In the genomic region with DNA sequence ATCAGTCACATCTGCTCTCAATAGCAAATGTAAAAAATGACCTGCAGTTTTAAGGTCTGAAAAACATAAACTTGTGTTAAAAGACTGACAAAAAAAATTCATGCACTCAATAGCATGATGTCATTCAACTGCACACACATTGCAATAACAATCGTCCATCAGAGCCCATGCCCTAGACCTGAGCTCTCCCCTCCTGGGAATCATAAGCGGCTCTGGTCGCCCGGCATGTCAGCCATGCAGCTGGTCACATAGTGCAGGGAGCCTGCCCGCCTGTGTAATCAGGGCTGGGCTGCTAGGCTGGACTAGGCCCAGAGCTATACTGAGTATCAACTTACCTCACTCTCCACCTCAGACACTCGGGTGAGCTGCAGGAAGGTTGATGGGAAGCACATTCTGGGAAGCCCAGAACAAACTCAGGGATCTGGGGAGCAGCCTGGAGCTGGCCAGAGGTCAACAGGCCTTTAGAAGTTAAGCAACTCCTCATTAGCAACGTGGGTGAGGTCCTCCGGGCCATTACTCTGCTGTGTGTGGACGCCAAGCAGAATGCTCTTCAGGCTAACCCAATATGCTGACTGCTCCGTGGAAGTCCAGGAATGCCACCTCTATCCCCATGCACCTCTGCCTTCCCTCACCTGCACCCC, we compare ENCODE assay signal across 17 cellular contexts.
DNase-seq lines count a peak whose midpoint lies in the region; ATAC-seq and TF ChIP-seq lines count a peak whose summit lies in the region.
"Had no signal": no experiment of that assay in that cellular context is flagged by ENCODE, and none has a peak within 500 bp of the region (broad histone marks: within the 10 kb centered on the region; RNA-seq: fewer than 3 reads in every experiment).

No MANE protein-coding gene starts in this region.

- H2BK12ac ChIP-seq in mesenchymal stem cell (ENCODE audit: low read length in 2 of 2), result peak overlapping the region in 1 of 2 experiments; percentile 67

- ATAC-seq in gastrocnemius medialis, result peak; percentile 53 to 67
- ATAC-seq: K562 had no signal

- no peak overlapping the region for H2BK15ac ChIP-seq in mesenchymal stem cell (ENCODE audit: low read depth, poor library complexity, severe bottlenecking)

- H3K27me3 ChIP-seq in mesenchymal stem cell (ENCODE audit: control insufficient read depth in 1 of 2, insufficient read depth in 1 of 2, low read length in 2 of 2) (no peaks in the 10 kb centered on the region), gastrocnemius medialis (no peaks in the 10 kb centered on the region), smooth muscle cell (ENCODE audit: low read depth) (no peaks in the 10 kb centered on the region)

- no peaks in the 10 kb centered on the region for H3K79me2 ChIP-seq in smooth muscle cell (ENCODE audit: low read depth)

- H3K18ac ChIP-seq in mesenchymal stem cell (ENCODE audit: low read depth in 1 of 2, low read length in 2 of 2), result no peak overlapping the region

- no peak overlapping the region for H3K4ac ChIP-seq in mesenchymal stem cell (ENCODE audit: low read depth in 1 of 2, low read length in 2 of 2)

- WGBS in mesenchymal stem cell, result 79% methylated on average over 10 of the region's 10 CpGs
- WGBS in smooth muscle cell (ENCODE audit: low lambda C conversion rate), result 95% methylated on average over 10 of the region's 10 CpGs

- no peaks in the 10 kb centered on the region for H3K4me1 Mint-ChIP-seq in Calu3 (ENCODE audit: low read depth, unreplicated experiment)

- peak; percentile 17 for DNase-seq in NCI-H146 (lab: John Stamatoyannopoulos, UW)
- DNase-seq in NCI-H146 treated with DMSO at 0.1 percent for 48 hours (lab: John Stamatoyannopoulos, UW; ENCODE audit: unreplicated experiment), result no peak
- DNase-seq in coronary artery (ENCODE audit: low spot score), result peak; percentile 62
- no peak for DNase-seq in mesenchymal stem cell
- DNase-seq in gastrocnemius medialis, result peak; percentile 58 to 62
- DNase-seq in smooth muscle cell (lab: John Stamatoyannopoulos, UW; ENCODE audit: unreplicated experiment), result no peak
- DNase-seq in Calu3, result no peak
- DNase-seq in NCI-H2029 treated with DMSO at 0.1 percent for 48 hours (lab: John Stamatoyannopoulos, UW), result no peak
- DNase-seq: AML-193, DND-41, NCI-H1105, NCI-H187, NCI-H345, NCI-H524 treated with DMSO at 0.1 percent for 48 hours had no signal

- H2AFZ ChIP-seq in mesenchymal stem cell (ENCODE audit: low read depth, low read length), result no peak overlapping the region
- H2AFZ ChIP-seq in smooth muscle cell (ENCODE audit: low read depth), result no peak overlapping the region

- H2BK5ac ChIP-seq in mesenchymal stem cell (ENCODE audit: low read depth, low read length, poor library complexity, severe bottlenecking), result no peak overlapping the region

- no peaks in the 10 kb centered on the region for H3F3A ChIP-seq in smooth muscle cell (ENCODE audit: low read depth)

- CTCF ChIA-PET in Calu3 (lab: Charles Lee), result no interaction called here

- H3K4me3 Mint-ChIP-seq in Calu3 (ENCODE audit: low read depth, unreplicated experiment), result no peak overlapping the region

- H3K27ac Mint-ChIP-seq in Calu3 (ENCODE audit: unreplicated experiment), result no peak overlapping the region

- H3K27ac ChIP-seq in coronary artery, result no peak overlapping the region
- H3K27ac ChIP-seq in mesenchymal stem cell (ENCODE audit: low read length, poor library complexity, severe bottlenecking), result no peak overlapping the region
- H3K27ac ChIP-seq in gastrocnemius medialis, result peak overlapping the region in 2 of 4 donors; percentile 42 to 43
- no peak overlapping the region for H3K27ac ChIP-seq in smooth muscle cell (ENCODE audit: low read depth)
- H3K27ac ChIP-seq: 22Rv1, C4-2B had no signal

- intact Hi-C loops in gastrocnemius medialis (cut with DNase I; ENCODE audit: low total_unique reads), result loop anchor here (5.0 kb wide), 2 partner anchors 126 to 389 kb away; no protein-coding TSS in a partner anchor
- intact Hi-C loops in Calu3 (cut with micrococcal nuclease; ENCODE audit: unreplicated experiment), result no loop called here

- H3K4me1 ChIP-seq in mesenchymal stem cell (ENCODE audit: control insufficient read depth, insufficient read depth, low read depth, low read length) (peaks cover 12% of the 10 kb centered on the region), gastrocnemius medialis (peaks cover 42 to 54% of the 10 kb centered on the region in 2 donors), smooth muscle cell (ENCODE audit: low read depth) (peaks cover 4% of the 10 kb centered on the region)

- H3K9me3 Mint-ChIP-seq in Calu3 (ENCODE audit: low read depth, unreplicated experiment), result peaks cover 3% of the 10 kb centered on the region

- no peaks in the 10 kb centered on the region for H3K79me1 ChIP-seq in mesenchymal stem cell (replicated peaks; ENCODE audit: low read length, poor library complexity, severe bottlenecking)

- H3K4me2 ChIP-seq in mesenchymal stem cell (ENCODE audit: low read length, poor library complexity, severe bottlenecking), result no peak overlapping the region
- no peak overlapping the region for H3K4me2 ChIP-seq in smooth muscle cell

- H3K4me3 ChIP-seq in coronary artery (no peak overlapping the region), mesenchymal stem cell (ENCODE audit: insufficient read depth in 1 of 2, low read depth in 1 of 2, low read length in 2 of 2) (no peak overlapping the region), gastrocnemius medialis (no peak overlapping the region), smooth muscle cell (no peak overlapping the region)
- H3K4me3 ChIP-seq: K562 had no signal

- TF ChIP-seq CTCF in coronary artery (IDR thresholded peaks at IDR 0.05) (no peak), gastrocnemius medialis (IDR thresholded peaks at IDR 0.05 in 4 of 5, conservative IDR thresholded peaks at IDR 0.05 in 1 of 5) (no peak), smooth muscle cell (IDR thresholded peaks at IDR 0.05; ENCODE audit: borderline replicate concordance, insufficient read depth, poor library complexity, severe bottlenecking) (no peak), Calu3 (IDR thresholded peaks at IDR 0.05; ENCODE audit: unreplicated experiment) (no peak)

- peaks cover 16% of the 10 kb centered on the region for H3K27me3 Mint-ChIP-seq in Calu3 (ENCODE audit: unreplicated experiment)

- H4K20me1 ChIP-seq in smooth muscle cell (ENCODE audit: low read depth), result no peaks in the 10 kb centered on the region

- H3K9ac ChIP-seq in mesenchymal stem cell (ENCODE audit: low read length) (no peak overlapping the region), smooth muscle cell (ENCODE audit: low read depth) (no peak overlapping the region)

- peak overlapping the region in 1 of 2 experiments; percentile 84 for H3K14ac ChIP-seq in mesenchymal stem cell (ENCODE audit: low read length in 2 of 2)

- no peak overlapping the region for H2AK5ac ChIP-seq in mesenchymal stem cell (ENCODE audit: low read length, severe bottlenecking)

- in situ Hi-C loops in gastrocnemius medialis (cut with MboI; ENCODE audit: low sequenced_read_pairs in 4 of 4), result no loop called here

- no peak overlapping the region for H4K91ac ChIP-seq in mesenchymal stem cell (ENCODE audit: low read length)

- no peaks in the 10 kb centered on the region for H3K36me3 Mint-ChIP-seq in Calu3 (ENCODE audit: insufficient read depth, unreplicated experiment)

- H2BK120ac ChIP-seq in mesenchymal stem cell (ENCODE audit: low read depth, low read length), result no peak overlapping the region

- H4K8ac ChIP-seq in mesenchymal stem cell (ENCODE audit: low read length), result peak overlapping the region; percentile 5

- TF ChIP-seq POLR2A in gastrocnemius medialis (IDR thresholded peaks at IDR 0.05), result no peak

- no TSS peak for BruUV-seq in Calu3 (replicated peaks; lab: Mats Ljungman, UMichigan)

- H3K9me3 ChIP-seq in mesenchymal stem cell (ENCODE audit: control insufficient read depth, low read length), result no peaks in the 10 kb centered on the region
- no peaks in the 10 kb centered on the region for H3K9me3 ChIP-seq in gastrocnemius medialis
- H3K9me3 ChIP-seq in smooth muscle cell (replicated peaks; ENCODE audit: low read depth), result no peaks in the 10 kb centered on the region

- H3K36me3 ChIP-seq in mesenchymal stem cell (ENCODE audit: control insufficient read depth in 1 of 2, insufficient read depth in 2 of 2, low read depth in 1 of 2, low read length in 2 of 2), result no peaks in the 10 kb centered on the region
- H3K36me3 ChIP-seq in gastrocnemius medialis, result no peaks in the 10 kb centered on the region
- H3K36me3 ChIP-seq in smooth muscle cell (ENCODE audit: low read depth), result no peaks in the 10 kb centered on the region

- H3K23ac ChIP-seq in mesenchymal stem cell (ENCODE audit: low read length in 2 of 2), result no peak overlapping the region

Comparison
In these comparisons a context has a peak if more than half of its experiments do, and no peak if none do; other contexts are left out.
1. DNase-seq: peak in NCI-H146 (single experiment), coronary artery (single experiment) and gastrocnemius medialis (2 of 2); none in NCI-H146 treated with DMSO at 0.1 percent for 48 hours (single experiment), mesenchymal stem cell (single experiment), smooth muscle cell (single experiment), Calu3 (single experiment) and NCI-H2029 treated with DMSO at 0.1 percent for 48 hours (single experiment).